ENCODE assay signal across 24 cellular contexts in the genomic region with DNA sequence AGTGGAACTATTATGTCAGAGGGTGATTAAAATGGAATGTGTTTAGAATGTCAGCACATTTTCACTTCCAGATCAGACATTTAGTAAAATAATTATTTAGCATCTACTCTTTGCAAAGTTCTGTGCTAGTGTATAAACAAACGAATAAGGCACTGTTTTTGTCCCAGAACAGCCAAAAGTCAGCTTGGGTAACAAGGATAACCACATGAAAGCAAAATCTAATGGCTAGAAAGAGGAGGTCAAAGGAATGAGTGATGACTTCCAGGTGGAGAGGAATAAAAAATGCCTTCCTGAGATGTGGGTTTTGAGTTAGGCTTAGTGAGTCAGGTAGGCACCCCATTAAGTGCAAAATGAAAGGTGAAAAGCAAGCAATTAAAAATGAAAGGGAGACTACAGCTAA.
DNase-seq lines count a peak whose midpoint lies in the region; ATAC-seq and TF ChIP-seq lines count a peak whose summit lies in the region.
"Had no signal": no experiment of that assay in that cellular context is flagged by ENCODE, and none has a peak within 500 bp of the region (broad histone marks: within the 10 kb centered on the region; RNA-seq: fewer than 3 reads in every experiment).

No MANE protein-coding gene starts in this region.

- TF ChIP-seq POLR2A in testis (IDR thresholded peaks at IDR 0.05), result no peak

- H3K9me3 ChIP-seq in testis, result no peaks in the 10 kb centered on the region
- H3K9me3 ChIP-seq: A549, BE2C had no signal

- no peaks in the 10 kb centered on the region for H3K36me3 ChIP-seq in testis (ENCODE audit: low read depth, missing control alignments)
- H3K36me3 ChIP-seq: BE2C had no signal

- DNase-seq in LHCN-M2 (ENCODE audit: low read depth) (peak; percentile 7), SW480 (ENCODE audit: low spot score) (peak; percentile 39), astrocyte of the hippocampus (ENCODE audit: low read depth, low spot score) (peak; percentile 8), left kidney (ENCODE audit: low read depth, low spot score) (peak; percentile 11), testis (no peak), NCI-H1105 treated with DMSO at 0.1 percent for 48 hours (lab: John Stamatoyannopoulos, UW) (no peak)
- DNase-seq: 8988T; ACHN; AML-193; CD4-positive, alpha-beta T cell; CD8-positive, alpha-beta memory T cell; DMS 273 treated with DMSO at 0.1 percent for 48 hours; DMS79; EL; GDM1; GM23248; H7; HCEC 1CT had no signal

- no peaks in the 10 kb centered on the region for H3K4me1 ChIP-seq in testis
- H3K4me1 ChIP-seq: A549; BLaER1 treated with 17β-estradiol and CSF1 and Interleukin-3, amounts not matched to agents 10 nM and 100 nM had no signal

- ATAC-seq in HG02678 (IDR thresholded peaks at IDR 0.05; ENCODE audit: unreplicated experiment) (no peak), HG03108 (IDR thresholded peaks at IDR 0.05; ENCODE audit: unreplicated experiment) (no peak)
- ATAC-seq: A549, GM12878 had no signal

- H3K4me3 ChIP-seq in testis, result no peak overlapping the region
- H3K4me3 ChIP-seq: A549; BLaER1 treated with 17β-estradiol and CSF1 and Interleukin-3, amounts not matched to agents 10 nM and 100 nM; GM12878; GM23248 had no signal

- H3K27ac ChIP-seq in testis, result no peak overlapping the region
- H3K27ac ChIP-seq: A549; BLaER1 treated with 17β-estradiol and CSF1 and Interleukin-3, amounts not matched to agents 10 nM and 100 nM; GM23248 had no signal

- TF ChIP-seq CTCF in testis (IDR thresholded peaks at IDR 0.05), result no peak

- 59 to 61% methylated on average over 1 of the region's 1 CpG for WGBS in testis, 2 donors

- intact Hi-C loops in testis (cut with DNase I; ENCODE audit: low total_unique reads), result no loop called here

- H3K27me3 ChIP-seq in testis, result no peaks in the 10 kb centered on the region
- H3K27me3 ChIP-seq: BE2C; BLaER1 treated with 17β-estradiol and CSF1 and Interleukin-3, amounts not matched to agents 10 nM and 100 nM had no signal

Comparison
In these comparisons a context has a peak if more than half of its experiments do, and no peak if none do; other contexts are left out.
1. DNase-seq: peak in LHCN-M2 (single experiment), SW480 (single experiment), astrocyte of the hippocampus (single experiment) and left kidney (single experiment); none in testis (single experiment) and NCI-H1105 treated with DMSO at 0.1 percent for 48 hours (single experiment).